In the genomic region with DNA sequence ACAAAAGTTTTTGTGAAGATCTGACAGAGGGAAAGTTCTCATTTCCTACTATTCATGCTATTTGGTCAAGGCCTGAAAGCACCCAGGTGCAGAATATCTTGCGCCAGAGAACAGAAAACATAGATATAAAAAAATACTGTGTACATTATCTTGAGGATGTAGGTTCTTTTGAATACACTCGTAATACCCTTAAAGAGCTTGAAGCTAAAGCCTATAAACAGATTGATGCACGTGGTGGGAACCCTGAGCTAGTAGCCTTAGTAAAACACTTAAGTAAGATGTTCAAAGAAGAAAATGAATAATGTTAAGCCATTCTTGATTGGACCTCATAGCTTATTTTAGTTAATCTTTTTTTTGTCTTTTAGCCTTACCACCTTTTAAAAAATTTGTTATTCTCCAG, we compare ENCODE assay signal across 22 cellular contexts. TPM values are rescaled to one million over a fixed set of nuclear protein-coding genes. Genes with fewer than 3 reads are reported as not detected.
A peak's percentile ranks its signal among the peaks of the same experiment; 100 is the strongest.
DNase-seq lines count a peak whose midpoint lies in the region; ATAC-seq and TF ChIP-seq lines count a peak whose summit lies in the region.
"Had no signal": no experiment of that assay in that cellular context is flagged by ENCODE, and none has a peak within 500 bp of the region (broad histone marks: within the 10 kb centered on the region; RNA-seq: fewer than 3 reads in every experiment).

No MANE protein-coding gene starts in this region.

- no peak overlapping the region for H3K27ac ChIP-seq in HCT116 (ENCODE audit: low read depth, low read length)
- H3K27ac ChIP-seq in Panc1 (ENCODE audit: low read length), result no peak overlapping the region
- peak overlapping the region; percentile 29 for H3K27ac ChIP-seq in naive thymus-derived CD4-positive, alpha-beta T cell (ENCODE audit: low read depth, low read length)
- H3K27ac ChIP-seq in right cardiac atrium (ENCODE audit: low read length), result no peak overlapping the region
- H3K27ac ChIP-seq: A549, Peyer's patch had no signal

- 91% methylated on average over 3 of the region's 3 CpGs for WGBS in right cardiac atrium

- CTCF ChIA-PET in activated naive CD4-positive, alpha-beta T cell treated with anti-CD3 and anti-CD28 coated beads for 36 hours (lab: Charles Lee), result interaction anchor here (0.6 to 1.4 kb wide), 2 partner anchors 71 to 238 kb away, joined by 4 read pairs; no protein-coding TSS in a partner anchor
- CTCF ChIA-PET in HCT116 (lab: Charles Lee), result no interaction called here
- CTCF ChIA-PET in Panc1 (lab: Charles Lee), result no interaction called here
- CTCF ChIA-PET in naive thymus-derived CD4-positive, alpha-beta T cell (lab: Charles Lee), result interaction anchor here (0.7 kb wide), 1 partner anchor 717 kb away, joined by 3 read pairs; no protein-coding TSS in a partner anchor

- no peak for TF ChIP-seq POLR2A in HCT116 (IDR thresholded peaks at IDR 0.05; ENCODE audit: borderline replicate concordance, extremely low read depth, insufficient read depth, insufficient read length)

- RAD21 ChIA-PET in HCT116 (lab: Charles Lee; ENCODE audit: low non-redundant PET in 1 of 2, low total read pairs in 2 of 2, uncharacterized antibody in 2 of 2, unreplicated experiment in 2 of 2), result no interaction called here

- POLR2A ChIA-PET in HCT116 (lab: Charles Lee) (no interaction called here), Panc1 (lab: Charles Lee) (no interaction called here)
- POLR2A ChIA-PET in naive thymus-derived CD4-positive, alpha-beta T cell (lab: Charles Lee), result no interaction called here

- H3K4me1 ChIP-seq in HCT116 (ENCODE audit: control insufficient read depth in 1 of 2, insufficient read depth in 2 of 2, low read length in 2 of 2) (no peaks in the 10 kb centered on the region), Panc1 (ENCODE audit: control insufficient read depth, insufficient read depth, low read length) (no peaks in the 10 kb centered on the region), right cardiac atrium (ENCODE audit: control insufficient read depth, insufficient read depth, low read length) (no peaks in the 10 kb centered on the region)
- H3K4me1 ChIP-seq in naive thymus-derived CD4-positive, alpha-beta T cell (ENCODE audit: control insufficient read depth in 2 of 2, insufficient read depth in 2 of 2, low read length in 2 of 2), result peaks cover 0 to 1% of the 10 kb centered on the region in 2 donors
- H3K4me1 ChIP-seq: A549, Peyer's patch had no signal

- H3K4me1 Mint-ChIP-seq in activated naive CD4-positive, alpha-beta T cell treated with anti-CD3 and anti-CD28 coated beads for 36 hours (ENCODE audit: low read depth), result peaks cover 18% of the 10 kb centered on the region
- peaks cover 3 to 24% (median 16%) of the 10 kb centered on the region in 7 donors for H3K4me1 Mint-ChIP-seq in naive thymus-derived CD4-positive, alpha-beta T cell
- H3K4me1 Mint-ChIP-seq: B cell, CD14-positive monocyte, GM23338 had no signal

- H3K9me2 ChIP-seq in HCT116 (ENCODE audit: insufficient read depth), result no peaks in the 10 kb centered on the region

- H3K36me3 ChIP-seq in HCT116 (ENCODE audit: control insufficient read depth in 1 of 2, insufficient read depth in 2 of 2, low read length in 2 of 2), result peaks cover 0 to 5% of the 10 kb centered on the region in 2 experiments; a peak in 1 of 4 replicates
- H3K36me3 ChIP-seq in Panc1 (ENCODE audit: control insufficient read depth, insufficient read depth, low read length), result peaks cover 8% of the 10 kb centered on the region; the same call in 1 of the 2 replicates
- peaks cover 0 to 57% (median 5%) of the 10 kb centered on the region in 3 experiments for H3K36me3 ChIP-seq in naive thymus-derived CD4-positive, alpha-beta T cell (ENCODE audit: control insufficient read depth in 2 of 3, insufficient read depth in 3 of 3, low read length in 3 of 3)

- H3K27me3 Mint-ChIP-seq in activated naive CD4-positive, alpha-beta T cell treated with anti-CD3 and anti-CD28 coated beads for 36 hours (ENCODE audit: low read depth), result no peaks in the 10 kb centered on the region
- H3K27me3 Mint-ChIP-seq in naive thymus-derived CD4-positive, alpha-beta T cell, result no peaks in the 10 kb centered on the region
- H3K27me3 Mint-ChIP-seq: B cell had no signal

- TF ChIP-seq RAD21 in HCT116 (IDR thresholded peaks at IDR 0.05; ENCODE audit: low read depth), result no peak

- no peaks in the 10 kb centered on the region for H4K20me1 ChIP-seq in HCT116 (ENCODE audit: insufficient read depth)

- H3K36me3 Mint-ChIP-seq in activated naive CD4-positive, alpha-beta T cell treated with anti-CD3 and anti-CD28 coated beads for 36 hours (ENCODE audit: low read depth), result peaks cover 20% of the 10 kb centered on the region
- peaks cover 4 to 7% of the 10 kb centered on the region in 2 donors for H3K36me3 Mint-ChIP-seq in activated naive CD4-positive, alpha-beta T cell treated with anti-CD3 and anti-CD28 coated beads, Interleukin-2, amount 50 U/mL, for 72 hours
- peaks cover 13 to 33% (median 17%) of the 10 kb centered on the region in 5 donors for H3K36me3 Mint-ChIP-seq in naive thymus-derived CD4-positive, alpha-beta T cell

- no peak overlapping the region for H3K9ac ChIP-seq in HCT116 (ENCODE audit: low read length)

- no peaks in the 10 kb centered on the region for H3K27me3 ChIP-seq in HCT116 (ENCODE audit: insufficient read depth, low read length)
- H3K27me3 ChIP-seq in Panc1 (ENCODE audit: control insufficient read depth, insufficient read depth, low read length), result no peaks in the 10 kb centered on the region
- no peaks in the 10 kb centered on the region for H3K27me3 ChIP-seq in naive thymus-derived CD4-positive, alpha-beta T cell (ENCODE audit: control insufficient read depth in 2 of 2, insufficient read depth in 2 of 2, low read length in 2 of 2)
- no peaks in the 10 kb centered on the region for H3K27me3 ChIP-seq in right cardiac atrium (ENCODE audit: control insufficient read depth, insufficient read depth)
- H3K27me3 ChIP-seq: MG63, Peyer's patch had no signal

- BruUV-seq in HCT116 (replicated peaks; lab: Mats Ljungman, UMichigan) (TSS peak; percentile 39), Panc1 (replicated peaks; lab: Mats Ljungman, UMichigan) (TSS peak; percentile 57)

- H3K4me3 ChIP-seq in HCT116 (replicated peaks in 1 of 2; ENCODE audit: low read depth in 1 of 2, low read length in 2 of 2) (no peak overlapping the region), Panc1 (ENCODE audit: low read depth in 2 of 2, low read length in 2 of 2) (no peak overlapping the region), right cardiac atrium (ENCODE audit: low read length) (no peak overlapping the region)
- no peak overlapping the region for H3K4me3 ChIP-seq in naive thymus-derived CD4-positive, alpha-beta T cell (ENCODE audit: low read length)
- H3K4me3 ChIP-seq: A549, GM23338, MG63, Peyer's patch had no signal

- TF ChIP-seq CTCF in HCT116 (IDR thresholded peaks at IDR 0.05 in 2 of 3, conservative IDR thresholded peaks at IDR 0.05 in 1 of 3; ENCODE audit: borderline replicate concordance in 1 of 3, insufficient read depth in 1 of 3, low read depth in 2 of 3, low read length in 2 of 3), result no peak
- no peak for TF ChIP-seq CTCF in Panc1 (IDR thresholded peaks at IDR 0.05)

- intact Hi-C loops in activated naive CD4-positive, alpha-beta T cell treated with anti-CD3 and anti-CD28 coated beads for 36 hours (cut with micrococcal nuclease), result no loop called here
- intact Hi-C loops in HCT116 (cut with micrococcal nuclease), result no loop called here
- intact Hi-C loops in Panc1 (cut with micrococcal nuclease; ENCODE audit: unreplicated experiment), result no loop called here
- intact Hi-C loops in naive thymus-derived CD4-positive, alpha-beta T cell (cut with micrococcal nuclease), result no loop called here
- intact Hi-C loops in right cardiac atrium (cut with DNase I), result no loop called here

- no peak overlapping the region for H2AFZ ChIP-seq in HCT116 (ENCODE audit: low read depth, low read length, poor library complexity, severe bottlenecking)
- H2AFZ ChIP-seq: GM23338 had no signal

- in situ Hi-C loops in Panc1 (cut with HindIII; ENCODE audit: low pct_unique_long_range_greater_than_20kb, low sequenced_read_pairs), result no loop called here

- H3K9me3 Mint-ChIP-seq in activated naive CD4-positive, alpha-beta T cell treated with anti-CD3 and anti-CD28 coated beads for 36 hours, result no peaks in the 10 kb centered on the region
- no peaks in the 10 kb centered on the region for H3K9me3 Mint-ChIP-seq in activated naive CD4-positive, alpha-beta T cell treated with anti-CD3 and anti-CD28 coated beads, Interleukin-2, amount 50 U/mL, for 72 hours
- H3K9me3 Mint-ChIP-seq in naive thymus-derived CD4-positive, alpha-beta T cell, result no peaks in the 10 kb centered on the region
- H3K9me3 Mint-ChIP-seq: CD14-positive monocyte had no signal

- no peak overlapping the region for H3K4me3 Mint-ChIP-seq in activated naive CD4-positive, alpha-beta T cell treated with anti-CD3 and anti-CD28 coated beads for 36 hours
- H3K4me3 Mint-ChIP-seq in naive thymus-derived CD4-positive, alpha-beta T cell, result no peak overlapping the region
- H3K4me3 Mint-ChIP-seq: B cell, CD14-positive monocyte, GM23338 had no signal

- H3K9me3 ChIP-seq in HCT116 (ENCODE audit: control insufficient read depth in 1 of 2, insufficient read depth in 1 of 2, low read depth in 1 of 2, low read length in 2 of 2), result no peaks in the 10 kb centered on the region
- H3K9me3 ChIP-seq in Panc1 (ENCODE audit: control insufficient read depth, insufficient read depth, low read depth, low read length), result no peaks in the 10 kb centered on the region
- no peaks in the 10 kb centered on the region for H3K9me3 ChIP-seq in naive thymus-derived CD4-positive, alpha-beta T cell (ENCODE audit: control insufficient read depth in 2 of 3, low read length in 3 of 3)
- H3K9me3 ChIP-seq in right cardiac atrium (ENCODE audit: control insufficient read depth, low read length), result no peaks in the 10 kb centered on the region
- H3K9me3 ChIP-seq: A549, MG63, Peyer's patch had no signal

- no peak for DNase-seq in activated naive CD4-positive, alpha-beta T cell treated with anti-CD3 and anti-CD28 coated beads for 36 hours
- DNase-seq in activated naive CD4-positive, alpha-beta T cell treated with anti-CD3 and anti-CD28 coated beads, Interleukin-2, amount 50 U/mL, for 72 hours (ENCODE audit: low spot score in 2 of 2), result no peak
- DNase-seq in HCT116 (ENCODE audit: low read depth, low spot score), result no peak
- no peak for DNase-seq in Panc1 (ENCODE audit: low read depth, low spot score)
- no peak for DNase-seq in naive thymus-derived CD4-positive, alpha-beta T cell
- DNase-seq in stimulated activated CD4-positive, alpha-beta T cell treated with anti-CD3 and anti-CD28 coated beads, Interleukin-2, amount 100 ng/mL, for 48 hours, result no peak
- no peak for DNase-seq in right cardiac atrium
- DNase-seq: DMS79, HCEC 1CT, Kasumi-1, MG63, NCI-H1048, NCI-H1417 treated with DMSO at 0.1 percent for 48 hours, NCI-H187, NCI-H446, NCI-H69, Peyer's patch had no signal

- no peaks in the 10 kb centered on the region for H3K79me2 ChIP-seq in HCT116 (ENCODE audit: insufficient read depth, low read length)

- H3K4me2 ChIP-seq in HCT116 (ENCODE audit: low read length), result no peak overlapping the region
- H3K4me2 ChIP-seq: A549, GM23338 had no signal

- peak overlapping the region; percentile 0 for H3K27ac Mint-ChIP-seq in activated naive CD4-positive, alpha-beta T cell treated with anti-CD3 and anti-CD28 coated beads for 36 hours
- no peak overlapping the region for H3K27ac Mint-ChIP-seq in activated naive CD4-positive, alpha-beta T cell treated with anti-CD3 and anti-CD28 coated beads, Interleukin-2, amount 50 U/mL, for 72 hours
- H3K27ac Mint-ChIP-seq in naive thymus-derived CD4-positive, alpha-beta T cell, result peak overlapping the region in 3 of 9 donors; percentile 46 to 63 (median 52)
- H3K27ac Mint-ChIP-seq: B cell, CD14-positive monocyte, GM23338 had no signal

- ATAC-seq in activated naive CD4-positive, alpha-beta T cell treated with anti-CD3 and anti-CD28 coated beads, Interleukin-2, amount 50 U/mL, for 72 hours, result no peak
- ATAC-seq in HCT116 (no peak), Panc1 (no peak), GM18858 (IDR thresholded peaks at IDR 0.05; ENCODE audit: unreplicated experiment) (no peak), right cardiac atrium (no peak)
- ATAC-seq in naive thymus-derived CD4-positive, alpha-beta T cell, result no peak
- ATAC-seq: A549, GM23338 had no signal

RNA-seq across cellular contexts. Expression of a gene that starts 14.1 kb away (rescaled TPM):
- total RNA-seq in activated naive CD4-positive, alpha-beta T cell treated with anti-CD3 and anti-CD28 coated beads for 36 hours, result 10 to 100 TPM; 35.3 to 36.9 TPM
- total RNA-seq in activated naive CD4-positive, alpha-beta T cell treated with anti-CD3 and anti-CD28 coated beads, Interleukin-2, amount 50 U/mL, for 72 hours, result 10 to 100 TPM; 33.6 to 36.1 TPM
- 30.6 TPM for total RNA-seq in HCT116 (2021; ENCODE audit: unreplicated experiment)
- 11.1 and 15.3 TPM in 2 replicates for polyA plus RNA-seq in HCT116 (2012)
- 60.6 TPM for total RNA-seq in Panc1 (2021; ENCODE audit: unreplicated experiment)
- polyA plus RNA-seq in Panc1 (2012; ENCODE audit: insufficient read length), result 35.4 TPM
- 10 to 100 TPM; 26.5 to 51.7 (median 30.2) TPM for total RNA-seq in naive thymus-derived CD4-positive, alpha-beta T cell
- 10 to 100 TPM; 61.5 to 70.0 TPM for polyA plus RNA-seq in naive thymus-derived CD4-positive, alpha-beta T cell
- 10 to 100 TPM; 29.7 to 33.5 (median 31.0) TPM for total RNA-seq in right cardiac atrium
- polyA plus RNA-seq in right cardiac atrium, result 22.0 TPM

RNA-seq across cellular contexts. Expression of a gene that starts 14.5 kb away (rescaled TPM):
- 10 to 100 TPM; 39.9 to 43.8 TPM for total RNA-seq in activated naive CD4-positive, alpha-beta T cell treated with anti-CD3 and anti-CD28 coated beads for 36 hours
- 10 to 100 TPM; 58.4 to 65.7 TPM for total RNA-seq in activated naive CD4-positive, alpha-beta T cell treated with anti-CD3 and anti-CD28 coated beads, Interleukin-2, amount 50 U/mL, for 72 hours
- 28.3 TPM for total RNA-seq in HCT116 (2021; ENCODE audit: unreplicated experiment)
- polyA plus RNA-seq in HCT116 (2012), result 8.8 and 9.9 TPM in 2 replicates
- total RNA-seq in Panc1 (2021; ENCODE audit: unreplicated experiment), result 37.5 TPM
- polyA plus RNA-seq in Panc1 (2012; ENCODE audit: insufficient read length), result 17.7 TPM
- total RNA-seq in naive thymus-derived CD4-positive, alpha-beta T cell, result 100 to 1,000 TPM in 2 of 5 experiments, 10 to 100 TPM in 3; 60.8 to 124 (median 93.2) TPM
- 10 to 100 TPM; 63.3 to 76.3 TPM for polyA plus RNA-seq in naive thymus-derived CD4-positive, alpha-beta T cell
- 10 to 100 TPM; 18.4 to 22.4 (median 21.1) TPM for total RNA-seq in right cardiac atrium
- 10.8 TPM for polyA plus RNA-seq in right cardiac atrium

RNA-seq across cellular contexts. Expression of a gene that starts 24.8 kb away (rescaled TPM):
- total RNA-seq in activated naive CD4-positive, alpha-beta T cell treated with anti-CD3 and anti-CD28 coated beads for 36 hours, result 10 to 100 TPM; 18.8 to 22.1 TPM
- 10 to 100 TPM; 26.9 to 28.8 TPM for total RNA-seq in activated naive CD4-positive, alpha-beta T cell treated with anti-CD3 and anti-CD28 coated beads, Interleukin-2, amount 50 U/mL, for 72 hours
- total RNA-seq in HCT116 (2021; ENCODE audit: unreplicated experiment), result 20.8 TPM
- 9.7 and 17.6 TPM in 2 replicates for polyA plus RNA-seq in HCT116 (2012)
- 72.0 TPM for total RNA-seq in Panc1 (2021; ENCODE audit: unreplicated experiment)
- polyA plus RNA-seq in Panc1 (2012; ENCODE audit: insufficient read length), result 56.0 TPM
- 10 to 100 TPM; 16.8 to 26.1 (median 20.6) TPM for total RNA-seq in naive thymus-derived CD4-positive, alpha-beta T cell
- 10 to 100 TPM; 12.9 to 16.1 TPM for polyA plus RNA-seq in naive thymus-derived CD4-positive, alpha-beta T cell
- total RNA-seq in right cardiac atrium, result 10 to 100 TPM; 13.3 to 22.3 (median 17.9) TPM
- 17.2 TPM for polyA plus RNA-seq in right cardiac atrium

Comparison
In these comparisons a context has a peak if more than half of its experiments do, and no peak if none do; other contexts are left out.
1. CTCF ChIA-PET loops: an anchor here in activated naive CD4-positive, alpha-beta T cell treated with anti-CD3 and anti-CD28 coated beads for 36 hours (0.6 to 1.4 kb wide) and naive thymus-derived CD4-positive, alpha-beta T cell (0.7 kb wide); none called in HCT116 and Panc1.